In genomic region chr16:3774156-3774767, GRCh38 we compare ENCODE assay signal across 1 cellular context.
TF ChIP-seq lines count a peak whose summit lies in the region.

No MANE protein-coding gene starts in this region.

TF ChIP-seq in K562, 482 proteins besides CTCF, POLR2A, EP300 and RAD21 (continued from another document):
- TF ChIP-seq, protein P1, sequence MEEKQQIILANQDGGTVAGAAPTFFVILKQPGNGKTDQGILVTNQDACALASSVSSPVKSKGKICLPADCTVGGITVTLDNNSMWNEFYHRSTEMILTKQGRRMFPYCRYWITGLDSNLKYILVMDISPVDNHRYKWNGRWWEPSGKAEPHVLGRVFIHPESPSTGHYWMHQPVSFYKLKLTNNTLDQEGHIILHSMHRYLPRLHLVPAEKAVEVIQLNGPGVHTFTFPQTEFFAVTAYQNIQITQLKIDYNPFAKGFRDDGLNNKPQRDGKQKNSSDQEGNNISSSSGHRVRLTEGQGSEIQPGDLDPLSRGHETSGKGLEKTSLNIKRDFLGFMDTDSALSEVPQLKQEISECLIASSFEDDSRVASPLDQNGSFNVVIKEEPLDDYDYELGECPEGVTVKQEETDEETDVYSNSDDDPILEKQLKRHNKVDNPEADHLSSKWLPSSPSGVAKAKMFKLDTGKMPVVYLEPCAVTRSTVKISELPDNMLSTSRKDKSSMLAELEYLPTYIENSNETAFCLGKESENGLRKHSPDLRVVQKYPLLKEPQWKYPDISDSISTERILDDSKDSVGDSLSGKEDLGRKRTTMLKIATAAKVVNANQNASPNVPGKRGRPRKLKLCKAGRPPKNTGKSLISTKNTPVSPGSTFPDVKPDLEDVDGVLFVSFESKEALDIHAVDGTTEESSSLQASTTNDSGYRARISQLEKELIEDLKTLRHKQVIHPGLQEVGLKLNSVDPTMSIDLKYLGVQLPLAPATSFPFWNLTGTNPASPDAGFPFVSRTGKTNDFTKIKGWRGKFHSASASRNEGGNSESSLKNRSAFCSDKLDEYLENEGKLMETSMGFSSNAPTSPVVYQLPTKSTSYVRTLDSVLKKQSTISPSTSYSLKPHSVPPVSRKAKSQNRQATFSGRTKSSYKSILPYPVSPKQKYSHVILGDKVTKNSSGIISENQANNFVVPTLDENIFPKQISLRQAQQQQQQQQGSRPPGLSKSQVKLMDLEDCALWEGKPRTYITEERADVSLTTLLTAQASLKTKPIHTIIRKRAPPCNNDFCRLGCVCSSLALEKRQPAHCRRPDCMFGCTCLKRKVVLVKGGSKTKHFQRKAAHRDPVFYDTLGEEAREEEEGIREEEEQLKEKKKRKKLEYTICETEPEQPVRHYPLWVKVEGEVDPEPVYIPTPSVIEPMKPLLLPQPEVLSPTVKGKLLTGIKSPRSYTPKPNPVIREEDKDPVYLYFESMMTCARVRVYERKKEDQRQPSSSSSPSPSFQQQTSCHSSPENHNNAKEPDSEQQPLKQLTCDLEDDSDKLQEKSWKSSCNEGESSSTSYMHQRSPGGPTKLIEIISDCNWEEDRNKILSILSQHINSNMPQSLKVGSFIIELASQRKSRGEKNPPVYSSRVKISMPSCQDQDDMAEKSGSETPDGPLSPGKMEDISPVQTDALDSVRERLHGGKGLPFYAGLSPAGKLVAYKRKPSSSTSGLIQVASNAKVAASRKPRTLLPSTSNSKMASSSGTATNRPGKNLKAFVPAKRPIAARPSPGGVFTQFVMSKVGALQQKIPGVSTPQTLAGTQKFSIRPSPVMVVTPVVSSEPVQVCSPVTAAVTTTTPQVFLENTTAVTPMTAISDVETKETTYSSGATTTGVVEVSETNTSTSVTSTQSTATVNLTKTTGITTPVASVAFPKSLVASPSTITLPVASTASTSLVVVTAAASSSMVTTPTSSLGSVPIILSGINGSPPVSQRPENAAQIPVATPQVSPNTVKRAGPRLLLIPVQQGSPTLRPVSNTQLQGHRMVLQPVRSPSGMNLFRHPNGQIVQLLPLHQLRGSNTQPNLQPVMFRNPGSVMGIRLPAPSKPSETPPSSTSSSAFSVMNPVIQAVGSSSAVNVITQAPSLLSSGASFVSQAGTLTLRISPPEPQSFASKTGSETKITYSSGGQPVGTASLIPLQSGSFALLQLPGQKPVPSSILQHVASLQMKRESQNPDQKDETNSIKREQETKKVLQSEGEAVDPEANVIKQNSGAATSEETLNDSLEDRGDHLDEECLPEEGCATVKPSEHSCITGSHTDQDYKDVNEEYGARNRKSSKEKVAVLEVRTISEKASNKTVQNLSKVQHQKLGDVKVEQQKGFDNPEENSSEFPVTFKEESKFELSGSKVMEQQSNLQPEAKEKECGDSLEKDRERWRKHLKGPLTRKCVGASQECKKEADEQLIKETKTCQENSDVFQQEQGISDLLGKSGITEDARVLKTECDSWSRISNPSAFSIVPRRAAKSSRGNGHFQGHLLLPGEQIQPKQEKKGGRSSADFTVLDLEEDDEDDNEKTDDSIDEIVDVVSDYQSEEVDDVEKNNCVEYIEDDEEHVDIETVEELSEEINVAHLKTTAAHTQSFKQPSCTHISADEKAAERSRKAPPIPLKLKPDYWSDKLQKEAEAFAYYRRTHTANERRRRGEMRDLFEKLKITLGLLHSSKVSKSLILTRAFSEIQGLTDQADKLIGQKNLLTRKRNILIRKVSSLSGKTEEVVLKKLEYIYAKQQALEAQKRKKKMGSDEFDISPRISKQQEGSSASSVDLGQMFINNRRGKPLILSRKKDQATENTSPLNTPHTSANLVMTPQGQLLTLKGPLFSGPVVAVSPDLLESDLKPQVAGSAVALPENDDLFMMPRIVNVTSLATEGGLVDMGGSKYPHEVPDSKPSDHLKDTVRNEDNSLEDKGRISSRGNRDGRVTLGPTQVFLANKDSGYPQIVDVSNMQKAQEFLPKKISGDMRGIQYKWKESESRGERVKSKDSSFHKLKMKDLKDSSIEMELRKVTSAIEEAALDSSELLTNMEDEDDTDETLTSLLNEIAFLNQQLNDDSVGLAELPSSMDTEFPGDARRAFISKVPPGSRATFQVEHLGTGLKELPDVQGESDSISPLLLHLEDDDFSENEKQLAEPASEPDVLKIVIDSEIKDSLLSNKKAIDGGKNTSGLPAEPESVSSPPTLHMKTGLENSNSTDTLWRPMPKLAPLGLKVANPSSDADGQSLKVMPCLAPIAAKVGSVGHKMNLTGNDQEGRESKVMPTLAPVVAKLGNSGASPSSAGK (IDR thresholded peaks at IDR 0.05), result no peak
- TF ChIP-seq CC2D1A (IDR thresholded peaks at IDR 0.05) (no peak), ZNF778 (CRISPR knock-in tag; IDR thresholded peaks at IDR 0.05) (no peak), ZNF584 (CRISPR knock-in tag; IDR thresholded peaks at IDR 0.05; ENCODE audit: low read depth) (no peak), ARNT (IDR thresholded peaks at IDR 0.05) (no peak), ELF1 (tag; IDR thresholded peaks at IDR 0.05) (no peak)
